1 cellular context compared by ENCODE assay signal in genomic region chr1:201643835-201644104, GRCh38.
A peak's percentile ranks its signal among the peaks of the same experiment; 100 is the strongest.
TF ChIP-seq lines count a peak whose summit lies in the region.

No MANE protein-coding gene starts in this region.

TF ChIP-seq in K562, 482 proteins besides CTCF, POLR2A, EP300 and RAD21 (continued from another document):
- TF ChIP-seq JUND (IDR thresholded peaks at IDR 0.05; ENCODE audit: borderline replicate concordance, low read depth, low read length) (no peak), JUND (tag; IDR thresholded peaks at IDR 0.05; ENCODE audit: borderline replicate concordance, low read depth, low read length) (no peak), TEAD4 (IDR thresholded peaks at IDR 0.05; ENCODE audit: low read length) (peak; percentile 36; the same call in 1 of the 2 replicates), TEAD4 (CRISPR knock-in tag; IDR thresholded peaks at IDR 0.05; ENCODE audit: borderline replicate concordance) (no peak), XRCC4 (IDR thresholded peaks at IDR 0.05; ENCODE audit: extremely low read depth, insufficient read depth, insufficient read length) (no peak), TCF3 (CRISPR knock-in tag; IDR thresholded peaks at IDR 0.05) (peak; percentile 61), ZBED1 (IDR thresholded peaks at IDR 0.05) (no peak), HSF4 (CRISPR knock-in tag; IDR thresholded peaks at IDR 0.05; ENCODE audit: borderline replicate concordance) (no peak), POLR3G (IDR thresholded peaks at IDR 0.05; ENCODE audit: extremely low read depth, insufficient read length, insufficient replicate concordance) (no peak), ZNF354B (CRISPR knock-in tag; IDR thresholded peaks at IDR 0.05) (no peak), FOXO4 (CRISPR knock-in tag; IDR thresholded peaks at IDR 0.05) (no peak), SLC30A9 (CRISPR knock-in tag; IDR thresholded peaks at IDR 0.05) (no peak), RNF2 (IDR thresholded peaks at IDR 0.05) (no peak), ZNF785 (CRISPR knock-in tag; IDR thresholded peaks at IDR 0.05) (no peak), NCOA1 (IDR thresholded peaks at IDR 0.05; ENCODE audit: low read depth) (no peak), JUNB (CRISPR knock-in tag; conservative IDR thresholded peaks at IDR 0.05) (no peak), CBFA2T3 (IDR thresholded peaks at IDR 0.05) (peak; percentile 81), TAF1 (IDR thresholded peaks at IDR 0.05; ENCODE audit: control insufficient read depth, extremely low read depth, insufficient read depth, low read length, severe bottlenecking) (no peak), RHOXF2B (CRISPR knock-in tag; conservative IDR thresholded peaks at IDR 0.05) (no peak), ARID3A (IDR thresholded peaks at IDR 0.05; ENCODE audit: borderline replicate concordance, low read depth, low read length) (no peak), PCBP1 (IDR thresholded peaks at IDR 0.05; ENCODE audit: low read depth, low read length, poor library complexity, severe bottlenecking) (no peak), ZNF408 (CRISPR knock-in tag; IDR thresholded peaks at IDR 0.05; ENCODE audit: low read depth) (no peak), TAL1 (IDR thresholded peaks at IDR 0.05) (no peak; the same call in 1 of the 2 replicates), FOSL1 (tag; conservative IDR thresholded peaks at IDR 0.05) (no peak), IFI16 (CRISPR knock-in tag; IDR thresholded peaks at IDR 0.05) (no peak), MCM5 (IDR thresholded peaks at IDR 0.05; ENCODE audit: low read depth) (no peak), ZNF212 (CRISPR knock-in tag; IDR thresholded peaks at IDR 0.05) (no peak), ZNF57 (CRISPR knock-in tag; IDR thresholded peaks at IDR 0.05) (no peak), HBP1 (CRISPR knock-in tag; IDR thresholded peaks at IDR 0.05) (no peak), ATF7 (IDR thresholded peaks at IDR 0.05) (no peak), PTRF (tag; IDR thresholded peaks at IDR 0.05) (no peak), TAF15 (IDR thresholded peaks at IDR 0.05; ENCODE audit: low read depth, low read length) (no peak), RBM39 (optimal IDR thresholded peaks at IDR 0.05; ENCODE audit: low read depth, low read length) (no peak), TCFL5 (CRISPR knock-in tag; conservative IDR thresholded peaks at IDR 0.05) (no peak), FIP1L1 (IDR thresholded peaks at IDR 0.05; ENCODE audit: low read depth, low read length, poor library complexity, severe bottlenecking) (no peak), FUS (optimal IDR thresholded peaks at IDR 0.05; ENCODE audit: low read depth, low read length) (no peak), CTCFL (IDR thresholded peaks at IDR 0.05; ENCODE audit: borderline replicate concordance, insufficient read depth, low read depth, low read length, poor library complexity, severe bottlenecking) (no peak), E2F3 (CRISPR knock-in tag; IDR thresholded peaks at IDR 0.05) (no peak), NCOR1 (IDR thresholded peaks at IDR 0.05) (peak; percentile 44; the same call in 1 of the 2 replicates), AFF1 (IDR thresholded peaks at IDR 0.05; ENCODE audit: low read depth in 1 of 2, partially characterized antibody in 2 of 2) (no peak), ZKSCAN3 (CRISPR knock-in tag; IDR thresholded peaks at IDR 0.05) (no peak), BMI1 (IDR thresholded peaks at IDR 0.05; ENCODE audit: low read length) (no peak), PRDM10 (IDR thresholded peaks at IDR 0.05; ENCODE audit: partially characterized antibody) (no peak), L3MBTL2 (IDR thresholded peaks at IDR 0.05) (0 out of 2 replicates have a peak, but pooled peaks have one; percentile 33), SIN3A (IDR thresholded peaks at IDR 0.05; ENCODE audit: borderline replicate concordance in 2 of 2, control insufficient read depth in 1 of 2, low read depth in 2 of 2, low read length in 2 of 2) (no peak), SMARCE1 (IDR thresholded peaks at IDR 0.05) (no peak)
